ENCODE assay signal across 1 cellular context in the genomic region with DNA sequence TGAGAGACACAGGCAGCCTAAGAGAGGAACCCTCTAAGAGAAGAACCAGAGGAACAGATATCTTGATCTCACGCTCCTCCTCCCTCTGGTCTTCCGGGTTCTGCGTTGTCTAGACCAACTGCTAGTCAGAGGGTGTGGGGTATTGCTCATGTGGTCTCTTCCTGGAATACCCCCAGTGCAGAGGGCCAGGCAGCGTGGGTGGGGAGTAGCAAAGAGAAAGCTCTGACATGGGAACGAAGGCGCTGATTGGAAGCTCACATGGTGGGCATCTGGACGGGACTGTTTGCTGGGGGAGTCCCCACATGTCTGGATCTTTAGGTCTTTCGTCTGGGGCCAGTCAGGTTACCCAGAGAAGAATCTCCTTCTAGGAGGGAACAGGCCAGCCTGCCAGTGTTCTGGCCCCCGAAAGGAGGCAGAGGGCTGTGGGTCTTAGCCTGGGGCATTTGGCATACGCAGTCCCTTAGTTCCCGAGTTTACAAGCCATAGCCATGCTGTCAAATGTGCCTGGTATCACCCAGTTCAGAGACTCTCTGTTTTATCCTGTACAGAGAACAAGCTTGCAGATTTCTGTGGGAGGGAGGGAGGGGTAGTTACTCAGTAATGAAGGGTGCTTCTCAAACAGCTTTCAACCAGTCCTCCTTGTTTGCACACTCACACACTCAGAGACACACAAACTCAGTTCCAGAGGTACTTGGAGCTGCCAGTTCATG.
TF ChIP-seq lines count a peak whose summit lies in the region.

No MANE protein-coding gene starts in this region.

TF ChIP-seq in HepG2, 621 proteins besides CTCF, POLR2A, EP300 and RAD21 (continued from another document and continues in another):
- TF ChIP-seq NFIB (CRISPR knock-in tag; IDR thresholded peaks at IDR 0.05; ENCODE audit: borderline replicate concordance) = no peak
- no peak for TF ChIP-seq DR1 (CRISPR knock-in tag; IDR thresholded peaks at IDR 0.05)
- TF ChIP-seq CCAR2 (optimal IDR thresholded peaks at IDR 0.05; ENCODE audit: low read depth, low read length) = no peak
- peak; percentile 65 for TF ChIP-seq SAP130 (CRISPR knock-in tag; IDR thresholded peaks at IDR 0.05; ENCODE audit: low read depth)
- TF ChIP-seq SMAD1 (CRISPR knock-in tag; IDR thresholded peaks at IDR 0.05; ENCODE audit: borderline replicate concordance, low read depth) = no peak
- TF ChIP-seq HMG20B (CRISPR knock-in tag; conservative IDR thresholded peaks at IDR 0.05) = no peak
- TF ChIP-seq, protein P1, sequence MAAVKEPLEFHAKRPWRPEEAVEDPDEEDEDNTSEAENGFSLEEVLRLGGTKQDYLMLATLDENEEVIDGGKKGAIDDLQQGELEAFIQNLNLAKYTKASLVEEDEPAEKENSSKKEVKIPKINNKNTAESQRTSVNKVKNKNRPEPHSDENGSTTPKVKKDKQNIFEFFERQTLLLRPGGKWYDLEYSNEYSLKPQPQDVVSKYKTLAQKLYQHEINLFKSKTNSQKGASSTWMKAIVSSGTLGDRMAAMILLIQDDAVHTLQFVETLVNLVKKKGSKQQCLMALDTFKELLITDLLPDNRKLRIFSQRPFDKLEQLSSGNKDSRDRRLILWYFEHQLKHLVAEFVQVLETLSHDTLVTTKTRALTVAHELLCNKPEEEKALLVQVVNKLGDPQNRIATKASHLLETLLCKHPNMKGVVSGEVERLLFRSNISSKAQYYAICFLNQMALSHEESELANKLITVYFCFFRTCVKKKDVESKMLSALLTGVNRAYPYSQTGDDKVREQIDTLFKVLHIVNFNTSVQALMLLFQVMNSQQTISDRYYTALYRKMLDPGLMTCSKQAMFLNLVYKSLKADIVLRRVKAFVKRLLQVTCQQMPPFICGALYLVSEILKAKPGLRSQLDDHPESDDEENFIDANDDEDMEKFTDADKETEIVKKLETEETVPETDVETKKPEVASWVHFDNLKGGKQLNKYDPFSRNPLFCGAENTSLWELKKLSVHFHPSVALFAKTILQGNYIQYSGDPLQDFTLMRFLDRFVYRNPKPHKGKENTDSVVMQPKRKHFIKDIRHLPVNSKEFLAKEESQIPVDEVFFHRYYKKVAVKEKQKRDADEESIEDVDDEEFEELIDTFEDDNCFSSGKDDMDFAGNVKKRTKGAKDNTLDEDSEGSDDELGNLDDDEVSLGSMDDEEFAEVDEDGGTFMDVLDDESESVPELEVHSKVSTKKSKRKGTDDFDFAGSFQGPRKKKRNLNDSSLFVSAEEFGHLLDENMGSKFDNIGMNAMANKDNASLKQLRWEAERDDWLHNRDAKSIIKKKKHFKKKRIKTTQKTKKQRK (IDR thresholded peaks at IDR 0.05; ENCODE audit: low read length) = no peak
- TF ChIP-seq, protein P2, sequence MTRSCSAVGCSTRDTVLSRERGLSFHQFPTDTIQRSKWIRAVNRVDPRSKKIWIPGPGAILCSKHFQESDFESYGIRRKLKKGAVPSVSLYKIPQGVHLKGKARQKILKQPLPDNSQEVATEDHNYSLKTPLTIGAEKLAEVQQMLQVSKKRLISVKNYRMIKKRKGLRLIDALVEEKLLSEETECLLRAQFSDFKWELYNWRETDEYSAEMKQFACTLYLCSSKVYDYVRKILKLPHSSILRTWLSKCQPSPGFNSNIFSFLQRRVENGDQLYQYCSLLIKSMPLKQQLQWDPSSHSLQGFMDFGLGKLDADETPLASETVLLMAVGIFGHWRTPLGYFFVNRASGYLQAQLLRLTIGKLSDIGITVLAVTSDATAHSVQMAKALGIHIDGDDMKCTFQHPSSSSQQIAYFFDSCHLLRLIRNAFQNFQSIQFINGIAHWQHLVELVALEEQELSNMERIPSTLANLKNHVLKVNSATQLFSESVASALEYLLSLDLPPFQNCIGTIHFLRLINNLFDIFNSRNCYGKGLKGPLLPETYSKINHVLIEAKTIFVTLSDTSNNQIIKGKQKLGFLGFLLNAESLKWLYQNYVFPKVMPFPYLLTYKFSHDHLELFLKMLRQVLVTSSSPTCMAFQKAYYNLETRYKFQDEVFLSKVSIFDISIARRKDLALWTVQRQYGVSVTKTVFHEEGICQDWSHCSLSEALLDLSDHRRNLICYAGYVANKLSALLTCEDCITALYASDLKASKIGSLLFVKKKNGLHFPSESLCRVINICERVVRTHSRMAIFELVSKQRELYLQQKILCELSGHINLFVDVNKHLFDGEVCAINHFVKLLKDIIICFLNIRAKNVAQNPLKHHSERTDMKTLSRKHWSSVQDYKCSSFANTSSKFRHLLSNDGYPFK (CRISPR knock-in tag; IDR thresholded peaks at IDR 0.05; ENCODE audit: borderline replicate concordance) = no peak; the same call in 1 of the 2 replicates
- no peak for TF ChIP-seq LCORL (IDR thresholded peaks at IDR 0.05)
- peak; percentile 60; the same call in 1 of the 2 replicates for TF ChIP-seq LCORL (CRISPR knock-in tag; IDR thresholded peaks at IDR 0.05)
- TF ChIP-seq, protein P3, sequence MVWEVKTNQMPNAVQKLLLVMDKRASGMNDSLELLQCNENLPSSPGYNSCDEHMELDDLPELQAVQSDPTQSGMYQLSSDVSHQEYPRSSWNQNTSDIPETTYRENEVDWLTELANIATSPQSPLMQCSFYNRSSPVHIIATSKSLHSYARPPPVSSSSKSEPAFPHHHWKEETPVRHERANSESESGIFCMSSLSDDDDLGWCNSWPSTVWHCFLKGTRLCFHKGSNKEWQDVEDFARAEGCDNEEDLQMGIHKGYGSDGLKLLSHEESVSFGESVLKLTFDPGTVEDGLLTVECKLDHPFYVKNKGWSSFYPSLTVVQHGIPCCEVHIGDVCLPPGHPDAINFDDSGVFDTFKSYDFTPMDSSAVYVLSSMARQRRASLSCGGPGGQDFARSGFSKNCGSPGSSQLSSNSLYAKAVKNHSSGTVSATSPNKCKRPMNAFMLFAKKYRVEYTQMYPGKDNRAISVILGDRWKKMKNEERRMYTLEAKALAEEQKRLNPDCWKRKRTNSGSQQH (CRISPR knock-in tag; IDR thresholded peaks at IDR 0.05; ENCODE audit: low read depth) = no peak
- TF ChIP-seq CC2D1A (CRISPR knock-in tag; IDR thresholded peaks at IDR 0.05) = no peak
- TF ChIP-seq SP140L (CRISPR knock-in tag; IDR thresholded peaks at IDR 0.05; ENCODE audit: borderline replicate concordance) = no peak
- TF ChIP-seq, protein P4, sequence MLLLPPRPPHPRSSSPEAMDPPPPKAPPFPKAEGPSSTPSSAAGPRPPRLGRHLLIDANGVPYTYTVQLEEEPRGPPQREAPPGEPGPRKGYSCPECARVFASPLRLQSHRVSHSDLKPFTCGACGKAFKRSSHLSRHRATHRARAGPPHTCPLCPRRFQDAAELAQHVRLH (CRISPR knock-in tag; IDR thresholded peaks at IDR 0.05; ENCODE audit: borderline replicate concordance, low read depth) = no peak
- TF ChIP-seq, protein P5, sequence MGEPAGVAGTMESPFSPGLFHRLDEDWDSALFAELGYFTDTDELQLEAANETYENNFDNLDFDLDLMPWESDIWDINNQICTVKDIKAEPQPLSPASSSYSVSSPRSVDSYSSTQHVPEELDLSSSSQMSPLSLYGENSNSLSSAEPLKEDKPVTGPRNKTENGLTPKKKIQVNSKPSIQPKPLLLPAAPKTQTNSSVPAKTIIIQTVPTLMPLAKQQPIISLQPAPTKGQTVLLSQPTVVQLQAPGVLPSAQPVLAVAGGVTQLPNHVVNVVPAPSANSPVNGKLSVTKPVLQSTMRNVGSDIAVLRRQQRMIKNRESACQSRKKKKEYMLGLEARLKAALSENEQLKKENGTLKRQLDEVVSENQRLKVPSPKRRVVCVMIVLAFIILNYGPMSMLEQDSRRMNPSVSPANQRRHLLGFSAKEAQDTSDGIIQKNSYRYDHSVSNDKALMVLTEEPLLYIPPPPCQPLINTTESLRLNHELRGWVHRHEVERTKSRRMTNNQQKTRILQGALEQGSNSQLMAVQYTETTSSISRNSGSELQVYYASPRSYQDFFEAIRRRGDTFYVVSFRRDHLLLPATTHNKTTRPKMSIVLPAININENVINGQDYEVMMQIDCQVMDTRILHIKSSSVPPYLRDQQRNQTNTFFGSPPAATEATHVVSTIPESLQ (CRISPR knock-in tag; conservative IDR thresholded peaks at IDR 0.05) = no peak
- no peak for TF ChIP-seq HMGA1 (CRISPR knock-in tag; conservative IDR thresholded peaks at IDR 0.05)
- TF ChIP-seq TMF1 (CRISPR knock-in tag; IDR thresholded peaks at IDR 0.05; ENCODE audit: low read depth) = no peak
- no peak for TF ChIP-seq NR2C2 (CRISPR knock-in tag; IDR thresholded peaks at IDR 0.05; ENCODE audit: borderline replicate concordance)
- TF ChIP-seq, protein P6, sequence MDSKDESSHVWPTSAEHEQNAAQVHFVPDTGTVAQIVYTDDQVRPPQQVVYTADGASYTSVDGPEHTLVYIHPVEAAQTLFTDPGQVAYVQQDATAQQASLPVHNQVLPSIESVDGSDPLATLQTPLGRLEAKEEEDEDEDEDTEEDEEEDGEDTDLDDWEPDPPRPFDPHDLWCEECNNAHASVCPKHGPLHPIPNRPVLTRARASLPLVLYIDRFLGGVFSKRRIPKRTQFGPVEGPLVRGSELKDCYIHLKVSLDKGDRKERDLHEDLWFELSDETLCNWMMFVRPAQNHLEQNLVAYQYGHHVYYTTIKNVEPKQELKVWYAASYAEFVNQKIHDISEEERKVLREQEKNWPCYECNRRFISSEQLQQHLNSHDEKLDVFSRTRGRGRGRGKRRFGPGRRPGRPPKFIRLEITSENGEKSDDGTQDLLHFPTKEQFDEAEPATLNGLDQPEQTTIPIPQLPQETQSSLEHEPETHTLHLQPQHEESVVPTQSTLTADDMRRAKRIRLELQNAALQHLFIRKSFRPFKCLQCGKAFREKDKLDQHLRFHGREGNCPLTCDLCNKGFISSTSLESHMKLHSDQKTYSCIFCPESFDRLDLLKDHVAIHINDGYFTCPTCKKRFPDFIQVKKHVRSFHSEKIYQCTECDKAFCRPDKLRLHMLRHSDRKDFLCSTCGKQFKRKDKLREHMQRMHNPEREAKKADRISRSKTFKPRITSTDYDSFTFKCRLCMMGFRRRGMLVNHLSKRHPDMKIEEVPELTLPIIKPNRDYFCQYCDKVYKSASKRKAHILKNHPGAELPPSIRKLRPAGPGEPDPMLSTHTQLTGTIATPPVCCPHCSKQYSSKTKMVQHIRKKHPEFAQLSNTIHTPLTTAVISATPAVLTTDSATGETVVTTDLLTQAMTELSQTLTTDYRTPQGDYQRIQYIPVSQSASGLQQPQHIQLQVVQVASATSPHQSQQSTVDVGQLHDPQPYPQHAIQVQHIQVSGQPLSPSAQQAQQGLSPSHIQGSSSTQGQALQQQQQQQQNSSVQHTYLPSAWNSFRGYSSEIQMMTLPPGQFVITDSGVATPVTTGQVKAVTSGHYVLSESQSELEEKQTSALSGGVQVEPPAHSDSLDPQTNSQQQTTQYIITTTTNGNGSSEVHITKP (CRISPR knock-in tag; IDR thresholded peaks at IDR 0.05; ENCODE audit: low read depth) = peak; percentile 44; the same call in 1 of the 2 replicates
- TF ChIP-seq FOXA3 (CRISPR knock-in tag; IDR thresholded peaks at IDR 0.05) = peak; percentile 61; the same call in 1 of the 2 replicates
- TF ChIP-seq ZNF317 (CRISPR knock-in tag; IDR thresholded peaks at IDR 0.05) = no peak
- peak; percentile 8; the same call in 1 of the 2 replicates for TF ChIP-seq GATAD2A (CRISPR knock-in tag; IDR thresholded peaks at IDR 0.05)
- no peak for TF ChIP-seq ZMYM3 (CRISPR knock-in tag; IDR thresholded peaks at IDR 0.05)
- 0 out of 2 replicates have a peak, but pooled peaks have one; percentile 22 for TF ChIP-seq GABPB1 (CRISPR knock-in tag; IDR thresholded peaks at IDR 0.05)
- TF ChIP-seq, protein P7, sequence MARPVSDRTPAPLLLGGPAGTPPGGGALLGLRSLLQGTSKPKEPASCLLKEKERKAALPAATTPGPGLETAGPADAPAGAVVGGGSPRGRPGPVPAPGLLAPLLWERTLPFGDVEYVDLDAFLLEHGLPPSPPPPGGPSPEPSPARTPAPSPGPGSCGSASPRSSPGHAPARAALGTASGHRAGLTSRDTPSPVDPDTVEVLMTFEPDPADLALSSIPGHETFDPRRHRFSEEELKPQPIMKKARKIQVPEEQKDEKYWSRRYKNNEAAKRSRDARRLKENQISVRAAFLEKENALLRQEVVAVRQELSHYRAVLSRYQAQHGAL (CRISPR knock-in tag; IDR thresholded peaks at IDR 0.05; ENCODE audit: not compliant biosample characterization) = no peak
- no peak for TF ChIP-seq RAD51 (IDR thresholded peaks at IDR 0.05; ENCODE audit: borderline replicate concordance)
- no peak for TF ChIP-seq HOXA5 (CRISPR knock-in tag; IDR thresholded peaks at IDR 0.05)
- TF ChIP-seq TARDBP (CRISPR knock-in tag; IDR thresholded peaks at IDR 0.05) = 0 out of 2 replicates have a peak, but pooled peaks have one; percentile 31
- peak; percentile 17; the same call in 1 of the 2 replicates for TF ChIP-seq POLR2AphosphoS5 (IDR thresholded peaks at IDR 0.05; ENCODE audit: low read depth, low read length)
- TF ChIP-seq, protein P8, sequence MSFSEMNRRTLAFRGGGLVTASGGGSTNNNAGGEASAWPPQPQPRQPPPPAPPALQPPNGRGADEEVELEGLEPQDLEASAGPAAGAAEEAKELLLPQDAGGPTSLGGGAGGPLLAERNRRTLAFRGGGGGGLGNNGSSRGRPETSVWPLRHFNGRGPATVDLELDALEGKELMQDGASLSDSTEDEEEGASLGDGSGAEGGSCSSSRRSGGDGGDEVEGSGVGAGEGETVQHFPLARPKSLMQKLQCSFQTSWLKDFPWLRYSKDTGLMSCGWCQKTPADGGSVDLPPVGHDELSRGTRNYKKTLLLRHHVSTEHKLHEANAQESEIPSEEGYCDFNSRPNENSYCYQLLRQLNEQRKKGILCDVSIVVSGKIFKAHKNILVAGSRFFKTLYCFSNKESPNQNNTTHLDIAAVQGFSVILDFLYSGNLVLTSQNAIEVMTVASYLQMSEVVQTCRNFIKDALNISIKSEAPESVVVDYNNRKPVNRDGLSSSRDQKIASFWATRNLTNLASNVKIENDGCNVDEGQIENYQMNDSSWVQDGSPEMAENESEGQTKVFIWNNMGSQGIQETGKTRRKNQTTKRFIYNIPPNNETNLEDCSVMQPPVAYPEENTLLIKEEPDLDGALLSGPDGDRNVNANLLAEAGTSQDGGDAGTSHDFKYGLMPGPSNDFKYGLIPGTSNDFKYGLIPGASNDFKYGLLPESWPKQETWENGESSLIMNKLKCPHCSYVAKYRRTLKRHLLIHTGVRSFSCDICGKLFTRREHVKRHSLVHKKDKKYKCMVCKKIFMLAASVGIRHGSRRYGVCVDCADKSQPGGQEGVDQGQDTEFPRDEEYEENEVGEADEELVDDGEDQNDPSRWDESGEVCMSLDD (CRISPR knock-in tag; IDR thresholded peaks at IDR 0.05; ENCODE audit: borderline replicate concordance) = no peak
